In the genomic region with DNA sequence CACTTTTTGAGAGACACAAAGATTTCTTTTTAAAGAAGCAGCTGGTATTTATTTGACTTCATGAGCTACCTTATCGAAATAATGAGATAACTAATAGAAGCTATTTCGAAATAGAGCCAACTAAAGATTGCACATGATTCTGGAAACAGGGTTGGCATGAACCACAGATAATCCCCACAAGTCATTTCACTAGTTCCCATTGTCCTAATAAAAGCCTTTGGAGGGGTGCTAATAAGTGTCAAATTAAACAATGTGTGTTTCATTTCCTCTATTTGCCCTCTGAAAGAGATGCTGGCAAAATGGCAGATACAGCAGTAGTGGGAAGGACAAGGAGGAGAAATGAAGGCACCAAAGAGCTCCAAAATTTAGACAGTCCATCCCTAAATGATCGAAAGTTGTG, we compare ENCODE assay signal across 14 cellular contexts.
DNase-seq lines count a peak whose midpoint lies in the region; ATAC-seq and TF ChIP-seq lines count a peak whose summit lies in the region.
"Had no signal": no experiment of that assay in that cellular context is flagged by ENCODE, and none has a peak within 500 bp of the region (broad histone marks: within the 10 kb centered on the region; RNA-seq: fewer than 3 reads in every experiment).

No MANE protein-coding gene starts in this region.

- no peaks in the 10 kb centered on the region for H3K36me3 ChIP-seq in hepatocyte (replicated peaks; ENCODE audit: insufficient read depth, low read depth)
- H3K36me3 ChIP-seq: HAP-1, SJSA1, transverse colon had no signal

- 95% methylated on average over 3 of the region's 3 CpGs for WGBS in hepatocyte (ENCODE audit: low lambda C conversion rate, missing lambda C conversion rate)

- POLR2A ChIA-PET in activated CD4-positive, alpha-beta memory T cell treated with anti-CD3 and anti-CD28 coated beads for 36 hours (lab: Charles Lee): interaction anchor here (0.8 to 1.3 kb wide), 6 partner anchors 11 to 124 kb away, joined by 3 to 5 read pairs (median 3); no protein-coding TSS in a partner anchor
- POLR2A ChIA-PET in activated CD4-positive, alpha-beta memory T cell treated with anti-CD3 and anti-CD28 coated beads, Interleukin-2, amount 10 ng/mL, durations not matched to agents 7 days and 5 days (lab: Charles Lee): interaction anchor here (1.0 to 6.4 kb wide), 7 partner anchors 8 to 158 kb away, joined by 3 to 59 read pairs (median 6); no protein-coding TSS in a partner anchor

- H3K4me1 ChIP-seq in hepatocyte (ENCODE audit: insufficient read depth): no peaks in the 10 kb centered on the region

- no peak for TF ChIP-seq CTCF in hepatocyte (IDR thresholded peaks at IDR 0.05; ENCODE audit: poor library complexity)
- TF ChIP-seq CTCF in GM20000 (IDR thresholded peaks at IDR 0.05; ENCODE audit: extremely low read depth, missing control alignments): no peak

- DNase-seq in activated CD4-positive, alpha-beta memory T cell treated with anti-CD3 and anti-CD28 coated beads for 36 hours: no peak
- no peak for DNase-seq in activated CD4-positive, alpha-beta memory T cell treated with anti-CD3 and anti-CD28 coated beads, Interleukin-2, amount 10 ng/mL, durations not matched to agents 7 days and 5 days
- no peak for DNase-seq in T-helper 17 cell
- no peak for DNase-seq in hepatocyte (ENCODE audit: low spot score)
- DNase-seq in stimulated activated naive B cell treated with anti-CD40 and anti-IgM and Interleukin-4, amounts not matched to agents 10 μg/mL and 1 μg/mL and 100 μg/mL, for 72 hours: no peak
- DNase-seq in DMS 273 (lab: John Stamatoyannopoulos, UW; ENCODE audit: unreplicated experiment): no peak
- DNase-seq in GM20000 (ENCODE audit: low spot score): no peak
- DNase-seq: activated naive CD4-positive, alpha-beta T cell treated with Interleukin-2 at 50 U/mL for 16 hours; Calu3; transverse colon had no signal

- no peaks in the 10 kb centered on the region for H3K79me2 ChIP-seq in hepatocyte

- H3K9me3 ChIP-seq in T-helper 17 cell (ENCODE audit: control insufficient read depth, low read length, poor library complexity, severe bottlenecking): no peaks in the 10 kb centered on the region
- no peaks in the 10 kb centered on the region for H3K9me3 ChIP-seq in hepatocyte (ENCODE audit: low read depth)
- H3K9me3 ChIP-seq: A549, HAP-1, SJSA1, transverse colon had no signal

- H3K27me3 Mint-ChIP-seq in activated CD4-positive, alpha-beta memory T cell treated with anti-CD3 and anti-CD28 coated beads for 36 hours: no peaks in the 10 kb centered on the region
- H3K27me3 Mint-ChIP-seq in activated CD4-positive, alpha-beta memory T cell treated with anti-CD3 and anti-CD28 coated beads, Interleukin-2, amount 10 ng/mL, durations not matched to agents 7 days and 5 days: no peaks in the 10 kb centered on the region
- no peaks in the 10 kb centered on the region for H3K27me3 Mint-ChIP-seq in T-helper 17 cell
- no peaks in the 10 kb centered on the region for H3K27me3 Mint-ChIP-seq in stimulated activated naive B cell treated with anti-CD40 and anti-IgM and Interleukin-4, amounts not matched to agents 10 μg/mL and 1 μg/mL and 100 μg/mL, for 72 hours

- H3K27ac ChIP-seq in hepatocyte: peak overlapping the region; percentile 26
- H3K27ac ChIP-seq: SJSA1 had no signal

- H3K9me2 ChIP-seq in hepatocyte (replicated peaks; ENCODE audit: insufficient read depth): no peaks in the 10 kb centered on the region

- peaks cover 74% of the 10 kb centered on the region for H3K4me1 Mint-ChIP-seq in activated CD4-positive, alpha-beta memory T cell treated with anti-CD3 and anti-CD28 coated beads for 36 hours (ENCODE audit: low read depth)
- H3K4me1 Mint-ChIP-seq in activated CD4-positive, alpha-beta memory T cell treated with anti-CD3 and anti-CD28 coated beads, Interleukin-2, amount 10 ng/mL, durations not matched to agents 7 days and 5 days: peaks cover 58% of the 10 kb centered on the region
- H3K4me1 Mint-ChIP-seq in T-helper 17 cell: peaks cover 48% of the 10 kb centered on the region
- peaks cover 35 to 59% of the 10 kb centered on the region in 2 donors for H3K4me1 Mint-ChIP-seq in stimulated activated naive B cell treated with anti-CD40 and anti-IgM and Interleukin-4, amounts not matched to agents 10 μg/mL and 1 μg/mL and 100 μg/mL, for 72 hours

- no peak for ATAC-seq in T-helper 17 cell
- ATAC-seq in stimulated activated naive B cell treated with anti-CD40 and anti-IgM and Interleukin-4, amounts not matched to agents 10 μg/mL and 1 μg/mL and 100 μg/mL, for 72 hours (replicated peaks): no peak
- no peak for ATAC-seq in HG03139 (IDR thresholded peaks at IDR 0.05; ENCODE audit: unreplicated experiment)
- ATAC-seq: A549 had no signal

- intact Hi-C loops in activated CD4-positive, alpha-beta memory T cell treated with anti-CD3 and anti-CD28 coated beads for 36 hours (cut with micrococcal nuclease): loop anchor here (2.0 to 10.0 kb wide), 2 partner anchors 40 to 520 kb away; a partner anchor contains a TSS

- H2AFZ ChIP-seq in hepatocyte: no peak overlapping the region

- H3K4me3 Mint-ChIP-seq in activated CD4-positive, alpha-beta memory T cell treated with anti-CD3 and anti-CD28 coated beads for 36 hours: no peak overlapping the region
- no peak overlapping the region for H3K4me3 Mint-ChIP-seq in activated CD4-positive, alpha-beta memory T cell treated with anti-CD3 and anti-CD28 coated beads, Interleukin-2, amount 10 ng/mL, durations not matched to agents 7 days and 5 days
- H3K4me3 Mint-ChIP-seq in T-helper 17 cell: no peak overlapping the region
- no peak overlapping the region for H3K4me3 Mint-ChIP-seq in stimulated activated naive B cell treated with anti-CD40 and anti-IgM and Interleukin-4, amounts not matched to agents 10 μg/mL and 1 μg/mL and 100 μg/mL, for 72 hours

- H3K27ac Mint-ChIP-seq in activated CD4-positive, alpha-beta memory T cell treated with anti-CD3 and anti-CD28 coated beads for 36 hours: peak overlapping the region; percentile 80
- H3K27ac Mint-ChIP-seq in activated CD4-positive, alpha-beta memory T cell treated with anti-CD3 and anti-CD28 coated beads, Interleukin-2, amount 10 ng/mL, durations not matched to agents 7 days and 5 days: no peak overlapping the region
- peak overlapping the region; percentile 98 for H3K27ac Mint-ChIP-seq in T-helper 17 cell
- peak overlapping the region; percentile 31 for H3K27ac Mint-ChIP-seq in stimulated activated naive B cell treated with anti-CD40 and anti-IgM and Interleukin-4, amounts not matched to agents 10 μg/mL and 1 μg/mL and 100 μg/mL, for 72 hours

- no peak overlapping the region for H3K4me2 ChIP-seq in hepatocyte
- H3K4me2 ChIP-seq: A549 had no signal

- H3K36me3 Mint-ChIP-seq in activated CD4-positive, alpha-beta memory T cell treated with anti-CD3 and anti-CD28 coated beads for 36 hours: no peaks in the 10 kb centered on the region
- H3K36me3 Mint-ChIP-seq in activated CD4-positive, alpha-beta memory T cell treated with anti-CD3 and anti-CD28 coated beads, Interleukin-2, amount 10 ng/mL, durations not matched to agents 7 days and 5 days (ENCODE audit: low read depth): peaks cover 13% of the 10 kb centered on the region
- no peaks in the 10 kb centered on the region for H3K36me3 Mint-ChIP-seq in T-helper 17 cell (ENCODE audit: low read depth)
- H3K36me3 Mint-ChIP-seq in stimulated activated naive B cell treated with anti-CD40 and anti-IgM and Interleukin-4, amounts not matched to agents 10 μg/mL and 1 μg/mL and 100 μg/mL, for 72 hours: peaks cover 0 to 14% of the 10 kb centered on the region in 2 donors

- CTCF ChIA-PET in activated CD4-positive, alpha-beta memory T cell treated with anti-CD3 and anti-CD28 coated beads for 36 hours (lab: Charles Lee): interaction anchor here (0.6 to 8.1 kb wide), 9 partner anchors 8 to 218 kb away, joined by 3 to 153 read pairs (median 14); no protein-coding TSS in a partner anchor
- CTCF ChIA-PET in activated CD4-positive, alpha-beta memory T cell treated with anti-CD3 and anti-CD28 coated beads, Interleukin-2, amount 10 ng/mL, durations not matched to agents 7 days and 5 days (lab: Charles Lee): interaction anchor here (0.5 to 3.8 kb wide), 7 partner anchors 12 to 204 kb away, joined by 3 to 20 read pairs (median 10); no protein-coding TSS in a partner anchor

- no peaks in the 10 kb centered on the region for H3K9me3 Mint-ChIP-seq in activated CD4-positive, alpha-beta memory T cell treated with anti-CD3 and anti-CD28 coated beads for 36 hours
- H3K9me3 Mint-ChIP-seq in activated CD4-positive, alpha-beta memory T cell treated with anti-CD3 and anti-CD28 coated beads, Interleukin-2, amount 10 ng/mL, durations not matched to agents 7 days and 5 days: no peaks in the 10 kb centered on the region
- H3K9me3 Mint-ChIP-seq in stimulated activated naive B cell treated with anti-CD40 and anti-IgM and Interleukin-4, amounts not matched to agents 10 μg/mL and 1 μg/mL and 100 μg/mL, for 72 hours: peaks cover 0 to 1% of the 10 kb centered on the region in 2 donors

- no peak overlapping the region for H3K4me3 ChIP-seq in hepatocyte
- H3K4me3 ChIP-seq: A549, HAP-1, SJSA1, transverse colon had no signal

- no peaks in the 10 kb centered on the region for H4K20me1 ChIP-seq in hepatocyte (ENCODE audit: insufficient read depth, poor library complexity, severe bottlenecking)

- H3K27me3 ChIP-seq in hepatocyte: no peaks in the 10 kb centered on the region
- H3K27me3 ChIP-seq: SJSA1, transverse colon had no signal
